9 cellular contexts compared by ENCODE assay signal in genomic region chr7:50610521-50611277, GRCh38.
DNase-seq lines count a peak whose midpoint lies in the region; ATAC-seq and TF ChIP-seq lines count a peak whose summit lies in the region.
"Had no signal": no experiment of that assay in that cellular context is flagged by ENCODE, and none has a peak within 500 bp of the region (broad histone marks: within the 10 kb centered on the region; RNA-seq: fewer than 3 reads in every experiment).

No MANE protein-coding gene starts in this region.

- no peak overlapping the region for H3K4me3 ChIP-seq in Loucy (ENCODE audit: low read length, poor library complexity, severe bottlenecking)

- no peak overlapping the region for H3K9ac ChIP-seq in Loucy (ENCODE audit: low read depth, low read length, poor library complexity, severe bottlenecking)
- H3K9ac ChIP-seq: parathyroid adenoma had no signal

- no peaks in the 10 kb centered on the region for H3K36me3 ChIP-seq in Loucy (ENCODE audit: insufficient read depth, low read length)

- no peaks in the 10 kb centered on the region for H4K20me1 ChIP-seq in Loucy (ENCODE audit: insufficient read depth, low read length, poor library complexity, severe bottlenecking)

- H3F3A ChIP-seq in Loucy (ENCODE audit: low read depth) = no peaks in the 10 kb centered on the region

- peak overlapping the region; percentile 42 for H3K4me2 ChIP-seq in Loucy (ENCODE audit: low read depth, low read length, poor library complexity, severe bottlenecking)

- no peaks in the 10 kb centered on the region for H3K27me3 ChIP-seq in Loucy (ENCODE audit: insufficient read depth, low read length, poor library complexity, severe bottlenecking)

- H3K4me1 ChIP-seq in Loucy (ENCODE audit: insufficient read depth, low read length, poor library complexity, severe bottlenecking) = peaks cover 22% of the 10 kb centered on the region
- H3K4me1 ChIP-seq: parathyroid adenoma had no signal

- H3K9me3 ChIP-seq in Loucy (ENCODE audit: insufficient read depth, low read depth, low read length) = no peaks in the 10 kb centered on the region

- ATAC-seq in HG03439 (IDR thresholded peaks at IDR 0.05; ENCODE audit: unreplicated experiment) = no peak

- H3K79me2 ChIP-seq in Loucy (ENCODE audit: insufficient read depth, low read length) = no peaks in the 10 kb centered on the region
- H3K79me2 ChIP-seq: parathyroid adenoma had no signal

- peak; percentile 15 for DNase-seq in SKM-1 treated with dmso at 0.1 percent for 144 hours (lab: John Stamatoyannopoulos, UW; ENCODE audit: unreplicated experiment)
- no peak for DNase-seq in SKM-1 (lab: John Stamatoyannopoulos, UW; ENCODE audit: unreplicated experiment)
- DNase-seq in activated gamma-delta T cell treated with anti-CD3 and anti-CD28 coated beads, Interleukin-2, amount 50 U/mL, for 16 hours (ENCODE audit: low read depth) = peak; percentile 14
- peak; percentile 19 for DNase-seq in stimulated activated CD8-positive, alpha-beta memory T cell treated with anti-CD3 and anti-CD28 coated beads, Interleukin-12 subunit alpha, Interleukin-12 subunit beta, amount 100 ng/mL, for 1 hour (ENCODE audit: low read depth)
- DNase-seq in HuH-7 (ENCODE audit: low spot score) = no peak
- DNase-seq in NCI-H774 (lab: John Stamatoyannopoulos, UW) = no peak

- H3K9me2 ChIP-seq in Loucy (replicated peaks; ENCODE audit: low read depth, low read length) = no peaks in the 10 kb centered on the region

- H2AFZ ChIP-seq in Loucy (ENCODE audit: low read length) = no peak overlapping the region
- H2AFZ ChIP-seq: parathyroid adenoma had no signal

- TF ChIP-seq CTCF in Loucy (conservative IDR thresholded peaks at IDR 0.05; ENCODE audit: low read length) = no peak

Comparison
In these comparisons a context has a peak if more than half of its experiments do, and no peak if none do; other contexts are left out.
1. DNase-seq: peak in SKM-1 treated with dmso at 0.1 percent for 144 hours (single experiment), activated gamma-delta T cell treated with anti-CD3 and anti-CD28 coated beads, Interleukin-2, amount 50 U/mL, for 16 hours (single experiment) and stimulated activated CD8-positive, alpha-beta memory T cell treated with anti-CD3 and anti-CD28 coated beads, Interleukin-12 subunit alpha, Interleukin-12 subunit beta, amount 100 ng/mL, for 1 hour (single experiment); none in SKM-1 (single experiment), HuH-7 (single experiment) and NCI-H774 (single experiment).